In genomic region chr6:153511896-153512496, GRCh38 we compare ENCODE assay signal across 9 cellular contexts.
DNase-seq lines count a peak whose midpoint lies in the region; ATAC-seq, FAIRE-seq and TF ChIP-seq lines count a peak whose summit lies in the region.
"Had no signal": no experiment of that assay in that cellular context is flagged by ENCODE, and none has a peak within 500 bp of the region (broad histone marks: within the 10 kb centered on the region; RNA-seq: fewer than 3 reads in every experiment).

No MANE protein-coding gene starts in this region.

- TF ChIP-seq CTCF in NB4 (IDR thresholded peaks at IDR 0.05; ENCODE audit: low read depth, low read length) (peak; percentile 62), GM12878 (IDR thresholded peaks at IDR 0.05 in 2 of 3, conservative IDR thresholded peaks at IDR 0.05 in 1 of 3; ENCODE audit: control insufficient read depth in 2 of 3, extremely low read depth in 1 of 3, insufficient read depth in 1 of 3, low read depth in 3 of 3, low read length in 3 of 3) (peak; percentile 50 to 72 (median 62))

- H4K20me1 ChIP-seq in GM12878 (ENCODE audit: control insufficient read depth, insufficient read depth) = no peaks in the 10 kb centered on the region

- no peaks in the 10 kb centered on the region for H3K27me3 Mint-ChIP-seq in natural killer cell treated with Interleukin-12 subunit alpha and Interleukin-12 subunit beta and Interleukin-15 and Interleukin-18, amount 100 ng/mL, for 72 hours
- H3K27me3 Mint-ChIP-seq: memory B cell had no signal

- DNase-seq in AG08396 (ENCODE audit: low spot score) = peak; percentile 17
- peak; percentile 54 for DNase-seq in NB4 (ENCODE audit: low read depth)
- DNase-seq in GM12878 (ENCODE audit: low read depth, low spot score) = no peak
- DNase-seq in natural killer cell treated with Interleukin-12 subunit alpha and Interleukin-12 subunit beta and Interleukin-15 and Interleukin-18, amount 100 ng/mL, for 72 hours (ENCODE audit: low spot score) = no peak
- DNase-seq in cerebellar nuclear complex (lab: John Stamatoyannopoulos, UW) = no peak

- in situ Hi-C loops in GM12878 (cut with MboI) = loop anchor here (10.0 kb wide), 1 partner anchor 477 kb away; no protein-coding TSS in a partner anchor

- H3K4me3 Mint-ChIP-seq in natural killer cell treated with Interleukin-12 subunit alpha and Interleukin-12 subunit beta and Interleukin-15 and Interleukin-18, amount 100 ng/mL, for 72 hours = no peak overlapping the region
- H3K4me3 Mint-ChIP-seq: memory B cell had no signal

- 0% methylated on average over 2 of the region's 2 CpGs for WGBS in GM12878 (ENCODE audit: insufficient coverage, insufficient replicate concordance, low lambda C conversion rate, missing lambda C conversion rate)

- H3K27ac ChIP-seq in GM12878 (ENCODE audit: control insufficient read depth, insufficient read depth) = no peak overlapping the region

- H3K36me3 ChIP-seq in GM12878 (ENCODE audit: control insufficient read depth in 2 of 2, insufficient read depth in 2 of 2, low read length in 1 of 2) = no peaks in the 10 kb centered on the region

- TF ChIP-seq EP300 in GM12878 (IDR thresholded peaks at IDR 0.05; ENCODE audit: borderline replicate concordance in 1 of 2, control insufficient read depth in 1 of 2, low read depth in 2 of 2, low read length in 2 of 2) = no peak

- no peaks in the 10 kb centered on the region for H3K4me1 Mint-ChIP-seq in natural killer cell treated with Interleukin-12 subunit alpha and Interleukin-12 subunit beta and Interleukin-15 and Interleukin-18, amount 100 ng/mL, for 72 hours (ENCODE audit: low read depth in 2 of 2)
- H3K4me1 Mint-ChIP-seq: memory B cell had no signal

- BruUV-seq in GM12878 (replicated peaks; lab: Mats Ljungman, UMichigan) = no TSS peak

- H2AFZ ChIP-seq in GM12878 (ENCODE audit: control insufficient read depth, low read depth, low read length) = no peak overlapping the region

- FAIRE-seq in GM12878 (lab: Jason Lieb, UNC) = no peak
- peak; percentile 9 for FAIRE-seq in islet of Langerhans (lab: Jason Lieb, UNC)

- ATAC-seq in GM18499 (IDR thresholded peaks at IDR 0.05; ENCODE audit: insufficient read depth, unreplicated experiment) = peak; percentile 84
- peak; percentile 93 for ATAC-seq in HG02798 (IDR thresholded peaks at IDR 0.05; ENCODE audit: poor library complexity, unreplicated experiment)
- peak; percentile 87 for ATAC-seq in GM12878
- ATAC-seq in natural killer cell treated with Interleukin-12 subunit alpha and Interleukin-12 subunit beta and Interleukin-15 and Interleukin-18, amount 100 ng/mL, for 72 hours = no peak

- H3K9ac ChIP-seq in GM12878 (ENCODE audit: control insufficient read depth, insufficient read depth, low read length) = no peak overlapping the region

- TF ChIP-seq POLR2A in NB4 (IDR thresholded peaks at IDR 0.05; ENCODE audit: extremely low read depth, insufficient read length) = no peak
- TF ChIP-seq POLR2A in GM12878 (IDR thresholded peaks at IDR 0.05; ENCODE audit: low read depth, low read length) = no peak

- intact Hi-C loops in GM12878 (cut with micrococcal nuclease; ENCODE audit: unreplicated experiment) = loop anchor here (1.0 kb wide), 2 partner anchors 281 to 480 kb away; no protein-coding TSS in a partner anchor

- no peak overlapping the region for H3K27ac Mint-ChIP-seq in natural killer cell treated with Interleukin-12 subunit alpha and Interleukin-12 subunit beta and Interleukin-15 and Interleukin-18, amount 100 ng/mL, for 72 hours
- H3K27ac Mint-ChIP-seq: memory B cell had no signal

- no peaks in the 10 kb centered on the region for H3K4me1 ChIP-seq in GM12878 (ENCODE audit: control insufficient read depth, insufficient read depth, low read length)

- RAD21 ChIA-PET in GM12878 (lab: Charles Lee; ENCODE audit: unreplicated experiment) = interaction anchor here (0.8 kb wide), 1 partner anchor 480 kb away, joined by 3 read pairs; no protein-coding TSS in a partner anchor

- H3K4me3 ChIP-seq in NB4 (ENCODE audit: low read depth, low read length) (no peak overlapping the region), GM12878 (no peak overlapping the region)

- CTCF ChIA-PET in GM12878 (lab: Yijun Ruan, JAX) = interaction anchor here (0.7 to 1.6 kb wide), 6 partner anchors 67 to 478 kb away, joined by 3 to 4 read pairs (median 3); no protein-coding TSS in a partner anchor

- H3K36me3 Mint-ChIP-seq in natural killer cell treated with Interleukin-12 subunit alpha and Interleukin-12 subunit beta and Interleukin-15 and Interleukin-18, amount 100 ng/mL, for 72 hours = no peaks in the 10 kb centered on the region
- H3K36me3 Mint-ChIP-seq: memory B cell had no signal

- SMC1A ChIA-PET in GM12878 (lab: Charles Lee; ENCODE audit: uncharacterized antibody, unreplicated experiment) = interaction anchor here (0.8 to 1.6 kb wide), 4 partner anchors 281 to 766 kb away, joined by 3 to 4 read pairs (median 3); no protein-coding TSS in a partner anchor

- H3K9me3 ChIP-seq in GM12878 (replicated peaks; ENCODE audit: control insufficient read depth, insufficient read depth, low read length) = no peaks in the 10 kb centered on the region

- H3K27me3 ChIP-seq in GM12878 (replicated peaks in 1 of 2; ENCODE audit: control insufficient read depth in 2 of 2, insufficient read depth in 2 of 2, low read length in 1 of 2) = no peaks in the 10 kb centered on the region

- POLR2A ChIA-PET in GM12878 (lab: Charles Lee) = no interaction called here

- TF ChIP-seq RAD21 in GM12878 (IDR thresholded peaks at IDR 0.05; ENCODE audit: insufficient read depth, low read depth, low read length) = peak; percentile 53

- H3K9me3 Mint-ChIP-seq in natural killer cell treated with Interleukin-12 subunit alpha and Interleukin-12 subunit beta and Interleukin-15 and Interleukin-18, amount 100 ng/mL, for 72 hours = no peaks in the 10 kb centered on the region

- no peaks in the 10 kb centered on the region for H3K79me2 ChIP-seq in GM12878 (ENCODE audit: control insufficient read depth, insufficient read depth, low read length)

- no peak overlapping the region for H3K4me2 ChIP-seq in GM12878 (ENCODE audit: control insufficient read depth, insufficient read depth)

TF ChIP-seq in GM12878, 131 proteins besides CTCF, POLR2A, EP300 and RAD21:
- no peak for TF ChIP-seq IKZF2 (IDR thresholded peaks at IDR 0.05)
- peak; percentile 54; the same call in 1 of the 2 replicates for TF ChIP-seq SMC3 (IDR thresholded peaks at IDR 0.05; ENCODE audit: borderline replicate concordance, low read length)

Comparison
In these comparisons a context has a peak if more than half of its experiments do, and no peak if none do; other contexts are left out.
1. DNase-seq: peak in AG08396 (single experiment) and NB4 (single experiment); none in GM12878 (single experiment), natural killer cell treated with Interleukin-12 subunit alpha and Interleukin-12 subunit beta and Interleukin-15 and Interleukin-18, amount 100 ng/mL, for 72 hours (single experiment) and cerebellar nuclear complex (0 of 2).
2. ATAC-seq: peak in GM18499 (single experiment), HG02798 (single experiment) and GM12878 (single experiment); none in natural killer cell treated with Interleukin-12 subunit alpha and Interleukin-12 subunit beta and Interleukin-15 and Interleukin-18, amount 100 ng/mL, for 72 hours (0 of 2).